21 cellular contexts compared by ENCODE assay signal in genomic region chr9:34256987-34257585, GRCh38.
DNase-seq lines count a peak whose midpoint lies in the region; ATAC-seq and TF ChIP-seq lines count a peak whose summit lies in the region.
"Had no signal": no experiment of that assay in that cellular context is flagged by ENCODE, and none has a peak within 500 bp of the region (broad histone marks: within the 10 kb centered on the region; RNA-seq: fewer than 3 reads in every experiment).

No MANE protein-coding gene starts in this region.

- H3K4me1 Mint-ChIP-seq in activated naive CD4-positive, alpha-beta T cell treated with anti-CD3 and anti-CD28 coated beads, Interleukin-2, amount 10 ng/mL, durations not matched to agents 7 days and 5 days = peaks cover 21% of the 10 kb centered on the region
- no peaks in the 10 kb centered on the region for H3K4me1 Mint-ChIP-seq in WTC11

- H3K27me3 ChIP-seq in stomach smooth muscle (ENCODE audit: control insufficient read depth in 1 of 2, insufficient read depth in 2 of 2, low read length in 2 of 2) = no peaks in the 10 kb centered on the region
- H3K27me3 ChIP-seq: brain microvascular endothelial cell, dorsolateral prefrontal cortex, esophagus squamous epithelium, left lung had no signal

- peaks cover 26% of the 10 kb centered on the region for H3K36me3 Mint-ChIP-seq in activated naive CD4-positive, alpha-beta T cell treated with anti-CD3 and anti-CD28 coated beads, Interleukin-2, amount 10 ng/mL, durations not matched to agents 7 days and 5 days
- no peaks in the 10 kb centered on the region for H3K36me3 Mint-ChIP-seq in WTC11

- CTCF ChIA-PET in activated naive CD4-positive, alpha-beta T cell treated with anti-CD3 and anti-CD28 coated beads, Interleukin-2, amount 10 ng/mL, durations not matched to agents 7 days and 5 days (lab: Charles Lee) = interaction anchor here (0.8 to 1.1 kb wide), 3 partner anchors 78 to 336 kb away, joined by 3 read pairs; partner anchors contain the start of gene MYORG
- CTCF ChIA-PET in WTC11 (lab: Charles Lee) = interaction anchor here (0.5 to 4.6 kb wide), 3 partner anchors 119 to 182 kb away, joined by 4 to 33 read pairs (median 28); partner anchors contain the start of gene MYORG

- H3K9ac ChIP-seq in stomach smooth muscle (ENCODE audit: low read length in 2 of 2) = no peak overlapping the region

- H3K27ac Mint-ChIP-seq in activated naive CD4-positive, alpha-beta T cell treated with anti-CD3 and anti-CD28 coated beads, Interleukin-2, amount 10 ng/mL, durations not matched to agents 7 days and 5 days = peak overlapping the region; percentile 79
- peak overlapping the region; percentile 13; the same call in 1 of the 2 replicates for H3K27ac Mint-ChIP-seq in WTC11
- H3K27ac Mint-ChIP-seq: activated T-helper 2 cell treated with anti-CD3 and anti-CD28 coated beads, Interferon-gamma antibody, Interleukin-2, Interleukin-4, amounts not matched to agents 10 μg/mL and 5 μg/mL and 100 μg/mL, durations not matched to agents 14 hours and 24 hours and 36 hours had no signal

- H3K9me3 Mint-ChIP-seq in activated naive CD4-positive, alpha-beta T cell treated with anti-CD3 and anti-CD28 coated beads, Interleukin-2, amount 10 ng/mL, durations not matched to agents 7 days and 5 days = no peaks in the 10 kb centered on the region
- H3K9me3 Mint-ChIP-seq in WTC11 = no peaks in the 10 kb centered on the region
- H3K9me3 Mint-ChIP-seq: activated T-helper 2 cell treated with anti-CD3 and anti-CD28 coated beads, Interferon-gamma antibody, Interleukin-2, Interleukin-4, amounts not matched to agents 10 μg/mL and 5 μg/mL and 100 μg/mL, durations not matched to agents 14 hours and 24 hours and 36 hours had no signal

- ATAC-seq in WTC11 (no peak), left ventricle myocardium superior (peak; percentile 6), HG03025 (IDR thresholded peaks at IDR 0.05; ENCODE audit: low FRiP score, unreplicated experiment) (no peak), HG03439 (IDR thresholded peaks at IDR 0.05; ENCODE audit: unreplicated experiment) (no peak)
- ATAC-seq: left lung, Panc1 had no signal

- H3K9me3 ChIP-seq in stomach smooth muscle (ENCODE audit: control insufficient read depth in 2 of 2, low read length in 2 of 2) = no peaks in the 10 kb centered on the region
- H3K9me3 ChIP-seq: esophagus squamous epithelium, left lung had no signal

- peak; percentile 50 for DNase-seq in activated naive CD4-positive, alpha-beta T cell treated with anti-CD3 and anti-CD28 coated beads, Interleukin-2, amount 10 ng/mL, durations not matched to agents 7 days and 5 days
- DNase-seq in activated naive CD4-positive, alpha-beta T cell treated with Interleukin-2 at 50 U/mL for 16 hours = no peak
- DNase-seq in WTC11 (ENCODE audit: low spot score) (no peak), left ventricle myocardium superior (peak; percentile 73), NCI-H2107 (lab: John Stamatoyannopoulos, UW) (no peak)
- DNase-seq: ACHN; activated CD4-positive, alpha-beta T cell treated with anti-CD3 and anti-CD28 coated beads, Interleukin-2, amount 50 U/mL, for 1 hour; brain microvascular endothelial cell; dorsolateral prefrontal cortex; esophagus squamous epithelium; hippocampal formation; left lung; NCI-H1694 treated with DMSO at 0.1 percent for 48 hours; NCI-H526 treated with DMSO at 0.1 percent for 48 hours; stimulated activated CD4-positive, alpha-beta T cell treated with anti-CD3 and anti-CD28 coated beads, Interleukin-1b, Interleukin-23, amount 100 ng/mL, for 48 hours; trophoblast cell had no signal

- POLR2A ChIA-PET in WTC11 (lab: Charles Lee) = no interaction called here

- H3K4me3 Mint-ChIP-seq in activated naive CD4-positive, alpha-beta T cell treated with anti-CD3 and anti-CD28 coated beads, Interleukin-2, amount 10 ng/mL, durations not matched to agents 7 days and 5 days = no peak overlapping the region
- no peak overlapping the region for H3K4me3 Mint-ChIP-seq in WTC11

- H3K27me3 Mint-ChIP-seq in activated naive CD4-positive, alpha-beta T cell treated with anti-CD3 and anti-CD28 coated beads, Interleukin-2, amount 10 ng/mL, durations not matched to agents 7 days and 5 days = no peaks in the 10 kb centered on the region
- H3K27me3 Mint-ChIP-seq in WTC11 (ENCODE audit: low read depth) = no peaks in the 10 kb centered on the region

- TF ChIP-seq CTCF in WTC11 (IDR thresholded peaks at IDR 0.05) = no peak

- H3K4me3 ChIP-seq in stomach smooth muscle (ENCODE audit: low read length in 2 of 2) = no peak overlapping the region
- H3K4me3 ChIP-seq: dorsolateral prefrontal cortex, esophagus squamous epithelium, left lung had no signal

- peaks cover under 1% of the 10 kb centered on the region in 2 donors for H3K36me3 ChIP-seq in stomach smooth muscle (ENCODE audit: control insufficient read depth in 2 of 2, insufficient read depth in 2 of 2, low read length in 2 of 2)

- intact Hi-C loops in left ventricle myocardium superior (cut with micrococcal nuclease) = no loop called here

- H3K4me1 ChIP-seq in stomach smooth muscle (ENCODE audit: control insufficient read depth, insufficient read depth, low read length) = peaks cover 34% of the 10 kb centered on the region

- peak overlapping the region; percentile 11 for H3K27ac ChIP-seq in stomach smooth muscle (ENCODE audit: low read length)
- H3K27ac ChIP-seq: brain microvascular endothelial cell, esophagus squamous epithelium, left lung had no signal

TF ChIP-seq in WTC11, 78 proteins besides CTCF, POLR2A, EP300 and RAD21 (continues in another document):
- no peak for TF ChIP-seq ZNF232 (CRISPR knock-in tag; IDR thresholded peaks at IDR 0.05)
- no peak for TF ChIP-seq E2F4 (CRISPR knock-in tag; IDR thresholded peaks at IDR 0.05; ENCODE audit: borderline replicate concordance, low read depth)
- TF ChIP-seq ARID4B (CRISPR knock-in tag; IDR thresholded peaks at IDR 0.05; ENCODE audit: borderline replicate concordance) = no peak
- no peak for TF ChIP-seq STAT6 (CRISPR knock-in tag; conservative IDR thresholded peaks at IDR 0.05; ENCODE audit: low read depth)
- no peak for TF ChIP-seq RELA (CRISPR knock-in tag; IDR thresholded peaks at IDR 0.05; ENCODE audit: borderline replicate concordance)
- TF ChIP-seq FOXK1 (CRISPR knock-in tag; IDR thresholded peaks at IDR 0.05) = no peak
- no peak for TF ChIP-seq KAT7 (CRISPR knock-in tag; IDR thresholded peaks at IDR 0.05; ENCODE audit: borderline replicate concordance)
- TF ChIP-seq SMAD3 (CRISPR knock-in tag; IDR thresholded peaks at IDR 0.05; ENCODE audit: borderline replicate concordance) = no peak

Comparison
In these comparisons a context has a peak if more than half of its experiments do, and no peak if none do; other contexts are left out.
1. DNase-seq: peak in activated naive CD4-positive, alpha-beta T cell treated with anti-CD3 and anti-CD28 coated beads, Interleukin-2, amount 10 ng/mL, durations not matched to agents 7 days and 5 days (single experiment) and left ventricle myocardium superior (single experiment); none in activated naive CD4-positive, alpha-beta T cell treated with Interleukin-2 at 50 U/mL for 16 hours (single experiment), WTC11 (single experiment) and NCI-H2107 (single experiment).